ENCODE assay signal across 22 cellular contexts in genomic region chr10:24128066-24128751, GRCh38.
DNase-seq lines count a peak whose midpoint lies in the region; TF ChIP-seq lines count a peak whose summit lies in the region.
"Had no signal": no experiment of that assay in that cellular context is flagged by ENCODE, and none has a peak within 500 bp of the region (broad histone marks: within the 10 kb centered on the region; RNA-seq: fewer than 3 reads in every experiment).

No MANE protein-coding gene starts in this region.

- H3K4me1 ChIP-seq in adrenal gland (replicated peaks in 1 of 2) (peaks cover 0 to 7% of the 10 kb centered on the region in 2 donors), neural progenitor cell (peaks cover 20% of the 10 kb centered on the region)

- H3K27ac Mint-ChIP-seq in neural progenitor cell: peak overlapping the region; percentile 87
- H3K27ac Mint-ChIP-seq: activated CD8-positive, alpha-beta T cell treated with anti-CD3 and anti-CD28 coated beads for 36 hours; CD4-positive, CD25-positive, alpha-beta regulatory T cell had no signal

- TF ChIP-seq POLR2A in adrenal gland (IDR thresholded peaks at IDR 0.05): no peak

- H3K79me2 ChIP-seq in neural progenitor cell (ENCODE audit: low read depth): no peaks in the 10 kb centered on the region

- peak overlapping the region; percentile 29 for H3K4me2 ChIP-seq in neural progenitor cell

- 52 to 58% (median 56%) methylated on average over 9 to 10 of the region's 10 CpGs for WGBS in adrenal gland, 4 donors

- no peak overlapping the region for H2AFZ ChIP-seq in neural progenitor cell (replicated peaks)

- intact Hi-C loops in adrenal gland (cut with DNase I): no loop called here

- H3K36me3 ChIP-seq in adrenal gland (replicated peaks in 1 of 2) (no peaks in the 10 kb centered on the region), neural progenitor cell (no peaks in the 10 kb centered on the region)
- H3K36me3 ChIP-seq: ovary, thoracic aorta had no signal

- no peaks in the 10 kb centered on the region for H4K20me1 ChIP-seq in neural progenitor cell (ENCODE audit: low read depth)

- H3K27me3 ChIP-seq in adrenal gland (no peaks in the 10 kb centered on the region), neural progenitor cell (no peaks in the 10 kb centered on the region)
- H3K27me3 ChIP-seq: ovary had no signal

- TF ChIP-seq CTCF in adrenal gland (IDR thresholded peaks at IDR 0.05) (no peak), neural progenitor cell (IDR thresholded peaks at IDR 0.05) (no peak), GM13977 (IDR thresholded peaks at IDR 0.05; ENCODE audit: extremely low read depth, insufficient read depth, missing control alignments) (no peak)

- no peak overlapping the region for H3K9ac ChIP-seq in neural progenitor cell

- DNase-seq in COLO829 (ENCODE audit: low spot score): peak; percentile 15
- DNase-seq in adrenal gland: peak in 4 of 7 donors; percentile 15 to 42 (median 26)
- peak; percentile 66 for DNase-seq in islet precursor cell
- DNase-seq in neural progenitor cell (ENCODE audit: low spot score): peak; percentile 83
- no peak for DNase-seq in NCI-H2196 treated with DMSO at 0.1 percent for 48 hours (lab: John Stamatoyannopoulos, UW; ENCODE audit: unreplicated experiment)
- DNase-seq in GM13977 (ENCODE audit: low spot score): no peak
- no peak for DNase-seq in pons (ENCODE audit: low spot score)
- DNase-seq in DMS53 treated with DMSO at 0.1 percent for 48 hours (lab: John Stamatoyannopoulos, UW; ENCODE audit: unreplicated experiment): no peak
- DNase-seq: activated CD4-positive, CD25-positive, alpha-beta regulatory T cell; activated CD8-positive, alpha-beta T cell treated with anti-CD3 and anti-CD28 coated beads for 36 hours; activated gamma-delta T cell treated with Interleukin-2 at 50 U/mL for 16 hours; amygdala; CD4-positive, CD25-positive, alpha-beta regulatory T cell; Kasumi-1; NCI-H1930; NCI-H510A; ovary; stimulated activated CD4-positive, alpha-beta T cell treated with anti-CD3 and anti-CD28 coated beads, Interleukin-1b, Interleukin-23, amount 100 ng/mL, for 48 hours; stimulated activated naive CD4-positive, alpha-beta T cell; T-helper 9 cell had no signal

- peak overlapping the region; percentile 37 for H3K4me3 Mint-ChIP-seq in neural progenitor cell
- H3K4me3 Mint-ChIP-seq: activated CD8-positive, alpha-beta T cell treated with anti-CD3 and anti-CD28 coated beads for 36 hours had no signal

- H3K27me3 Mint-ChIP-seq in neural progenitor cell (ENCODE audit: insufficient read depth, low read depth): peaks cover 3% of the 10 kb centered on the region
- H3K27me3 Mint-ChIP-seq: activated CD8-positive, alpha-beta T cell treated with anti-CD3 and anti-CD28 coated beads for 36 hours; CD4-positive, CD25-positive, alpha-beta regulatory T cell had no signal

- H3K4me1 Mint-ChIP-seq in neural progenitor cell: peaks cover 43% of the 10 kb centered on the region
- H3K4me1 Mint-ChIP-seq: CD4-positive, CD25-positive, alpha-beta regulatory T cell had no signal

- peaks cover 10% of the 10 kb centered on the region for H3K9me3 Mint-ChIP-seq in neural progenitor cell
- H3K9me3 Mint-ChIP-seq: activated CD8-positive, alpha-beta T cell treated with anti-CD3 and anti-CD28 coated beads for 36 hours had no signal

- H3K4me3 ChIP-seq in adrenal gland (no peak overlapping the region), neural progenitor cell (no peak overlapping the region)
- H3K4me3 ChIP-seq: lung, ovary, thoracic aorta had no signal

- in situ Hi-C loops in GM13977 (cut with MboI; ENCODE audit: low pct_unique_long_range_greater_than_20kb, low sequenced_read_pairs, unreplicated experiment): no loop called here

- H3K27ac ChIP-seq in adrenal gland (no peak overlapping the region), neural progenitor cell (no peak overlapping the region)
- H3K27ac ChIP-seq: ovary, thoracic aorta had no signal

- H3F3A ChIP-seq in neural progenitor cell (ENCODE audit: low read depth): no peaks in the 10 kb centered on the region

- no peaks in the 10 kb centered on the region for H3K9me3 ChIP-seq in adrenal gland (replicated peaks in 1 of 3)
- H3K9me3 ChIP-seq in neural progenitor cell (ENCODE audit: low read depth): no peaks in the 10 kb centered on the region
- H3K9me3 ChIP-seq: ovary, thoracic aorta had no signal

- H3K36me3 Mint-ChIP-seq in neural progenitor cell: peaks cover 4% of the 10 kb centered on the region
- H3K36me3 Mint-ChIP-seq: CD4-positive, CD25-positive, alpha-beta regulatory T cell had no signal

Comparison
In these comparisons a context has a peak if more than half of its experiments do, and no peak if none do; other contexts are left out.
1. DNase-seq: peak in COLO829 (single experiment), adrenal gland (4 of 7), islet precursor cell (single experiment) and neural progenitor cell (single experiment); none in NCI-H2196 treated with DMSO at 0.1 percent for 48 hours (single experiment), GM13977 (single experiment), pons (single experiment) and DMS53 treated with DMSO at 0.1 percent for 48 hours (single experiment).